Comparison of ENCODE assay signal across 19 cellular contexts in the genomic region with DNA sequence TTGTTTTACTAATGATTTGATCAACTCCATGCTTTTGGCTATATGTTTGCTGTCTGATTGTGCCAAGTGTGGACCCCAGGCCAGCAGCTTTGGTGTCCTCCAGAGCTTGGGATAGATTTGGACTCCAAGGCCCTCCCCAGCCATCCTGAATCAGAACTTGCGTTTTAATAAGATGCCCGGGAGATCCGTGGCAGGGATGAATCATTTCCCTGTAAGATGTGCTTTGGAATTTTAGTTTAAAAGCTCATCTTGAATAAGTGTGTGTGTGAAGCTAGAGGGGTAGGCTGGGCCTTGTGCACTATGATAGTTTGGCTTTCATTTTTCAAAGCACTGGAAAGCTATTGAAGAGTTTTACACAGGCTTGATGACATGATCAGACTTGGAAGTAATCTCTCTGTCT.
DNase-seq lines count a peak whose midpoint lies in the region; ATAC-seq, FAIRE-seq and TF ChIP-seq lines count a peak whose summit lies in the region.
"Had no signal": no experiment of that assay in that cellular context is flagged by ENCODE, and none has a peak within 500 bp of the region (broad histone marks: within the 10 kb centered on the region; RNA-seq: fewer than 3 reads in every experiment).

No MANE protein-coding gene starts in this region.

- H3K4me3 ChIP-seq in H1 (ENCODE audit: extremely low read depth in 1 of 4, insufficient read depth in 2 of 4, low read depth in 3 of 4, low read length in 4 of 4) (no peak overlapping the region), uterus (no peak overlapping the region)
- H3K4me3 ChIP-seq: GM23338, HAP-1 had no signal

- H3K9ac ChIP-seq in H1 (replicated peaks in 1 of 4; ENCODE audit: extremely low read depth in 1 of 4, low read depth in 3 of 4, low read length in 3 of 4), result no peak overlapping the region

- no peak overlapping the region for H4K91ac ChIP-seq in H1 (replicated peaks; ENCODE audit: insufficient read length, low read length)

- no peak overlapping the region for H3K4me2 ChIP-seq in H1 (ENCODE audit: insufficient read depth in 1 of 2, low read depth in 2 of 2, low read length in 2 of 2)
- H3K4me2 ChIP-seq: GM23338 had no signal

- POLR2A ChIA-PET in H1 (lab: Charles Lee; ENCODE audit: partially characterized antibody), result no interaction called here

- peaks cover 6% of the 10 kb centered on the region for H3K23me2 ChIP-seq in H1 (ENCODE audit: low read depth, low read length)

- peak overlapping the region; percentile 89 for H3K56ac ChIP-seq in H1 (replicated peaks; ENCODE audit: insufficient read length, low read depth, low read length)

- H2BK5ac ChIP-seq in H1 (ENCODE audit: low read depth, low read length), result no peak overlapping the region

- no peak for ATAC-seq in activated CD8-positive, alpha-beta memory T cell treated with anti-CD3 and anti-CD28 coated beads, Interleukin-2, amount 10 ng/mL, durations not matched to agents 7 days and 5 days
- ATAC-seq in stimulated activated effector memory CD8-positive, alpha-beta T cell treated with anti-CD3 and anti-CD28 coated beads, Interleukin-12 subunit alpha, Interleukin-12 subunit beta, amount 100 ng/mL, for 72 hours, result no peak
- ATAC-seq: CD8-positive, alpha-beta T cell; GM23338 had no signal

- no peak for TF ChIP-seq RAD21 in H1 (IDR thresholded peaks at IDR 0.05 in 1 of 2, conservative IDR thresholded peaks at IDR 0.05 in 1 of 2; ENCODE audit: low read depth in 2 of 2, low read length in 2 of 2)

- H3K27me3 Mint-ChIP-seq in activated CD8-positive, alpha-beta memory T cell treated with anti-CD3 and anti-CD28 coated beads, Interleukin-2, amount 10 ng/mL, durations not matched to agents 7 days and 5 days, result peaks cover 10% of the 10 kb centered on the region

- no peak overlapping the region for H4K8ac ChIP-seq in H1 (ENCODE audit: extremely low read depth, insufficient read depth, low read length)

- H3K79me2 ChIP-seq in H1 (ENCODE audit: control insufficient read depth in 1 of 2, insufficient read depth in 2 of 2, low read length in 2 of 2), result no peaks in the 10 kb centered on the region

- H3K36me3 Mint-ChIP-seq in activated CD8-positive, alpha-beta memory T cell treated with anti-CD3 and anti-CD28 coated beads, Interleukin-2, amount 10 ng/mL, durations not matched to agents 7 days and 5 days, result peaks cover 4% of the 10 kb centered on the region
- H3K36me3 Mint-ChIP-seq in stimulated activated effector memory CD8-positive, alpha-beta T cell treated with anti-CD3 and anti-CD28 coated beads, Interleukin-12 subunit alpha, Interleukin-12 subunit beta, amount 100 ng/mL, for 72 hours, result peaks cover 5% of the 10 kb centered on the region
- H3K36me3 Mint-ChIP-seq: CD14-positive monocyte had no signal

- TF ChIP-seq POLR2A in H1 (IDR thresholded peaks at IDR 0.05; ENCODE audit: control extremely low read depth in 1 of 2, low read depth in 2 of 2, low read length in 2 of 2) (no peak), uterus (IDR thresholded peaks at IDR 0.05) (no peak)

- no peak overlapping the region for H2BK20ac ChIP-seq in H1 (ENCODE audit: low read length)

- WGBS in H1 (ENCODE audit: extremely low coverage in 1 of 2, insufficient coverage in 1 of 2, insufficient read length in 1 of 2, insufficient replicate concordance in 2 of 2, low coverage in 1 of 2, low lambda C conversion rate in 2 of 2, missing lambda C conversion rate in 1 of 2), 2 experiments, result 98% methylated on average over 3 of the region's 3 CpGs; no CpG with 5 or more reads in 1 of the 2 experiments

- H3K36me3 ChIP-seq in H1 (ENCODE audit: control insufficient read depth in 2 of 4, insufficient read depth in 4 of 4, low read length in 3 of 4) (no peaks in the 10 kb centered on the region), uterus (no peaks in the 10 kb centered on the region)
- H3K36me3 ChIP-seq: HAP-1 had no signal

- H3K18ac ChIP-seq in H1 (ENCODE audit: extremely low read depth, low read length), result no peak overlapping the region

- H2AK5ac ChIP-seq in H1 (ENCODE audit: low read depth, low read length), result no peak overlapping the region

- peaks cover 7% of the 10 kb centered on the region for H3K9me3 Mint-ChIP-seq in activated CD8-positive, alpha-beta memory T cell treated with anti-CD3 and anti-CD28 coated beads, Interleukin-2, amount 10 ng/mL, durations not matched to agents 7 days and 5 days (ENCODE audit: low read depth)
- peaks cover 8% of the 10 kb centered on the region for H3K9me3 Mint-ChIP-seq in stimulated activated effector memory CD8-positive, alpha-beta T cell treated with anti-CD3 and anti-CD28 coated beads, Interleukin-12 subunit alpha, Interleukin-12 subunit beta, amount 100 ng/mL, for 72 hours

- H3K4me3 Mint-ChIP-seq in activated CD8-positive, alpha-beta memory T cell treated with anti-CD3 and anti-CD28 coated beads, Interleukin-2, amount 10 ng/mL, durations not matched to agents 7 days and 5 days, result no peak overlapping the region
- H3K4me3 Mint-ChIP-seq in stimulated activated effector memory CD8-positive, alpha-beta T cell treated with anti-CD3 and anti-CD28 coated beads, Interleukin-12 subunit alpha, Interleukin-12 subunit beta, amount 100 ng/mL, for 72 hours, result no peak overlapping the region
- H3K4me3 Mint-ChIP-seq: CD14-positive monocyte; CD8-positive, alpha-beta T cell; GM23338 had no signal

- no peak overlapping the region for H4K5ac ChIP-seq in H1 (ENCODE audit: insufficient read length, low read depth, low read length)

- H3K4me1 ChIP-seq in H1 (replicated peaks in 1 of 4; ENCODE audit: control insufficient read depth in 3 of 4, insufficient read depth in 4 of 4, low read length in 3 of 4), result no peaks in the 10 kb centered on the region
- no peaks in the 10 kb centered on the region for H3K4me1 ChIP-seq in uterus
- H3K4me1 ChIP-seq: HAP-1 had no signal

- H3K4me1 Mint-ChIP-seq in activated CD8-positive, alpha-beta memory T cell treated with anti-CD3 and anti-CD28 coated beads, Interleukin-2, amount 10 ng/mL, durations not matched to agents 7 days and 5 days, result no peaks in the 10 kb centered on the region
- H3K4me1 Mint-ChIP-seq in stimulated activated effector memory CD8-positive, alpha-beta T cell treated with anti-CD3 and anti-CD28 coated beads, Interleukin-12 subunit alpha, Interleukin-12 subunit beta, amount 100 ng/mL, for 72 hours, result no peaks in the 10 kb centered on the region
- H3K4me1 Mint-ChIP-seq: CD14-positive monocyte, GM23338 had no signal

- H3K4ac ChIP-seq in H1 (replicated peaks; ENCODE audit: insufficient read length, low read depth, low read length), result no peak overlapping the region

- H4K20me1 ChIP-seq in H1 (replicated peaks in 1 of 2; ENCODE audit: control insufficient read depth in 1 of 2, insufficient read depth in 2 of 2, low read length in 2 of 2), result peaks cover 0 to 7% of the 10 kb centered on the region in 2 experiments

- H3K9me3 ChIP-seq in H1 (ENCODE audit: insufficient read depth in 2 of 2, low read depth in 1 of 2, low read length in 1 of 2), result peaks cover 3 to 4% of the 10 kb centered on the region in 2 experiments; a peak in 2 of 4 replicates
- no peaks in the 10 kb centered on the region for H3K9me3 ChIP-seq in uterus
- H3K9me3 ChIP-seq: HAP-1 had no signal

- H2BK12ac ChIP-seq in H1 (ENCODE audit: low read depth, low read length), result no peak overlapping the region

- H2BK120ac ChIP-seq in H1 (replicated peaks; ENCODE audit: low read depth, low read length), result no peak overlapping the region

- H2BK15ac ChIP-seq in H1 (ENCODE audit: low read length), result no peak overlapping the region

- H3K27ac ChIP-seq in H1 (ENCODE audit: low read depth, low read length), result no peak overlapping the region
- no peak overlapping the region for H3K27ac ChIP-seq in uterus
- H3K27ac ChIP-seq: 22Rv1 had no signal

- CTCF ChIA-PET in activated CD8-positive, alpha-beta memory T cell treated with anti-CD3 and anti-CD28 coated beads, Interleukin-2, amount 10 ng/mL, durations not matched to agents 7 days and 5 days (lab: Charles Lee), result interaction anchor here (0.6 kb wide), 1 partner anchor 39 kb away, joined by 4 read pairs; no protein-coding TSS in a partner anchor
- CTCF ChIA-PET in H1 (lab: Charles Lee; ENCODE audit: partially characterized antibody), result interaction anchor here (1.3 kb wide), 1 partner anchor 145 kb away, joined by 3 read pairs; no protein-coding TSS in a partner anchor

- no peak overlapping the region for H3K14ac ChIP-seq in H1 (ENCODE audit: insufficient read length)

- no peak overlapping the region for H3K27ac Mint-ChIP-seq in activated CD8-positive, alpha-beta memory T cell treated with anti-CD3 and anti-CD28 coated beads, Interleukin-2, amount 10 ng/mL, durations not matched to agents 7 days and 5 days
- peak overlapping the region; percentile 0 for H3K27ac Mint-ChIP-seq in stimulated activated effector memory CD8-positive, alpha-beta T cell treated with anti-CD3 and anti-CD28 coated beads, Interleukin-12 subunit alpha, Interleukin-12 subunit beta, amount 100 ng/mL, for 72 hours
- H3K27ac Mint-ChIP-seq: CD14-positive monocyte; CD8-positive, alpha-beta T cell; GM23338 had no signal

- no peak for TF ChIP-seq CTCF in H1 (IDR thresholded peaks at IDR 0.05; ENCODE audit: control extremely low read depth in 1 of 3, insufficient read depth in 1 of 3, low read depth in 1 of 3, low read length in 3 of 3)
- TF ChIP-seq CTCF in uterus (IDR thresholded peaks at IDR 0.05), result no peak

- FAIRE-seq in H1 (lab: Jason Lieb, UNC), result no peak
- FAIRE-seq: D721Med, G401.6, GM12891 had no signal

- H3K79me1 ChIP-seq in H1 (ENCODE audit: low read depth, low read length), result no peaks in the 10 kb centered on the region

- no peak overlapping the region for H2AFZ ChIP-seq in H1 (ENCODE audit: low read length)
- H2AFZ ChIP-seq: GM23338 had no signal

- no peak overlapping the region for H3K23ac ChIP-seq in H1 (ENCODE audit: insufficient read length)

- peak; percentile 1 for DNase-seq in activated CD8-positive, alpha-beta memory T cell treated with anti-CD3 and anti-CD28 coated beads, Interleukin-2, amount 10 ng/mL, durations not matched to agents 7 days and 5 days
- no peak for DNase-seq in activated CD8-positive, alpha-beta memory T cell treated with anti-CD3 and anti-CD28 coated beads, Interleukin-2, amount 50 U/mL, for 48 hours
- DNase-seq in H1 (ENCODE audit: low read depth in 1 of 2, low spot score in 2 of 2), result no peak
- DNase-seq in stimulated activated effector memory CD8-positive, alpha-beta T cell treated with anti-CD3 and anti-CD28 coated beads, Interleukin-12 subunit alpha, Interleukin-12 subunit beta, amount 100 ng/mL, for 72 hours (ENCODE audit: low spot score in 2 of 2), result no peak
- DNase-seq in cortex of kidney (lab: John Stamatoyannopoulos, UW), result no peak
- DNase-seq in NCI-H1048 (lab: John Stamatoyannopoulos, UW), result no peak
- no peak for DNase-seq in uterus
- DNase-seq: COR-L47, DMS153, DMS79 treated with DMSO at 0.1 percent for 48 hours, EL had no signal

- intact Hi-C loops in uterus (cut with DNase I; ENCODE audit: low total_unique reads), result no loop called here

- H3K27me3 ChIP-seq in H1 (replicated peaks in 1 of 4; ENCODE audit: control insufficient read depth in 3 of 4, extremely low read depth in 1 of 4, insufficient read depth in 3 of 4, low read length in 3 of 4) (no peaks in the 10 kb centered on the region), uterus (no peaks in the 10 kb centered on the region)

- TF ChIP-seq EP300 in H1 (IDR thresholded peaks at IDR 0.05; ENCODE audit: borderline replicate concordance in 1 of 2, low read depth in 2 of 2, low read length in 2 of 2), result no peak

TF ChIP-seq in H1, 55 proteins besides CTCF, POLR2A, EP300 and RAD21 (continues in another document):
- TF ChIP-seq SIN3A (conservative IDR thresholded peaks at IDR 0.05 in 1 of 2, IDR thresholded peaks at IDR 0.05 in 1 of 2; ENCODE audit: low read depth in 1 of 2, low read length in 2 of 2), result no peak
